Comparison of ENCODE assay signal across 1 cellular context in genomic region chr5:94111209-94112004, GRCh38.
A peak's percentile ranks its signal among the peaks of the same experiment; 100 is the strongest.
TF ChIP-seq lines count a peak whose summit lies in the region.

No MANE protein-coding gene starts in this region.

TF ChIP-seq in HepG2, 621 proteins besides CTCF, POLR2A, EP300 and RAD21 (continued from another document and continues in another):
- TF ChIP-seq ZNF609 (CRISPR knock-in tag; IDR thresholded peaks at IDR 0.05; ENCODE audit: borderline replicate concordance): peak; percentile 69
- TF ChIP-seq HDAC1 (CRISPR knock-in tag; IDR thresholded peaks at IDR 0.05): peak; percentile 84
- TF ChIP-seq ZNF570 (CRISPR knock-in tag; IDR thresholded peaks at IDR 0.05; ENCODE audit: borderline replicate concordance): no peak
- TF ChIP-seq MED1 (CRISPR knock-in tag; IDR thresholded peaks at IDR 0.05): peak; percentile 65
- TF ChIP-seq STAT5B (CRISPR knock-in tag; IDR thresholded peaks at IDR 0.05): no peak
- TF ChIP-seq KMT2B (CRISPR knock-in tag; IDR thresholded peaks at IDR 0.05): peak; percentile 96
- TF ChIP-seq ZNF841 (CRISPR knock-in tag; IDR thresholded peaks at IDR 0.05; ENCODE audit: borderline replicate concordance): no peak
- no peak for TF ChIP-seq PTBP1 (IDR thresholded peaks at IDR 0.05; ENCODE audit: low read depth, low read length, poor library complexity, severe bottlenecking)
- TF ChIP-seq ZNF276 (CRISPR knock-in tag; IDR thresholded peaks at IDR 0.05; ENCODE audit: low read depth): no peak
- peak; percentile 87 for TF ChIP-seq ZNF607 (CRISPR knock-in tag; IDR thresholded peaks at IDR 0.05; ENCODE audit: borderline replicate concordance)
- no peak for TF ChIP-seq PRDM15 (CRISPR knock-in tag; IDR thresholded peaks at IDR 0.05)
- no peak for TF ChIP-seq RCOR2 (CRISPR knock-in tag; IDR thresholded peaks at IDR 0.05)
- TF ChIP-seq ZBTB33 (CRISPR knock-in tag; IDR thresholded peaks at IDR 0.05): no peak; the same call in 1 of the 2 replicates
- no peak; the same call in 1 of the 2 replicates for TF ChIP-seq PAX8 (CRISPR knock-in tag; IDR thresholded peaks at IDR 0.05; ENCODE audit: borderline replicate concordance)
- TF ChIP-seq ZNF12 (CRISPR knock-in tag; IDR thresholded peaks at IDR 0.05): peak; percentile 56; the same call in 1 of the 2 replicates
- peak; percentile 51; the same call in 1 of the 2 replicates for TF ChIP-seq ZNF274 (CRISPR knock-in tag; IDR thresholded peaks at IDR 0.05)
- peak; percentile 9; the same call in 1 of the 2 replicates for TF ChIP-seq ZNF737 (CRISPR knock-in tag; IDR thresholded peaks at IDR 0.05; ENCODE audit: borderline replicate concordance)
- peak; percentile 88 for TF ChIP-seq RBFOX2 (IDR thresholded peaks at IDR 0.05; ENCODE audit: low read depth, low read length)
- TF ChIP-seq SMC3 (IDR thresholded peaks at IDR 0.05; ENCODE audit: low read length): no peak
- TF ChIP-seq TEF (CRISPR knock-in tag; IDR thresholded peaks at IDR 0.05): no peak
- TF ChIP-seq SUZ12 (IDR thresholded peaks at IDR 0.05; ENCODE audit: low read depth, low read length): no peak
- no peak; a peak in 1 of 4 replicates for TF ChIP-seq REST (IDR thresholded peaks at IDR 0.05; ENCODE audit: borderline replicate concordance in 1 of 2, low read depth in 1 of 2, low read length in 2 of 2)
- no peak for TF ChIP-seq ZBTB39 (CRISPR knock-in tag; IDR thresholded peaks at IDR 0.05)
- no peak for TF ChIP-seq ZNF552 (CRISPR knock-in tag; IDR thresholded peaks at IDR 0.05; ENCODE audit: borderline replicate concordance)
- no peak for TF ChIP-seq IRX3 (CRISPR knock-in tag; IDR thresholded peaks at IDR 0.05; ENCODE audit: borderline replicate concordance, low read depth)
- no peak for TF ChIP-seq USF2 (IDR thresholded peaks at IDR 0.05; ENCODE audit: low read depth, low read length)
- no peak for TF ChIP-seq USF2 (CRISPR knock-in tag; IDR thresholded peaks at IDR 0.05; ENCODE audit: borderline replicate concordance)
- no peak for TF ChIP-seq RBAK (CRISPR knock-in tag; IDR thresholded peaks at IDR 0.05)
- TF ChIP-seq ZNF264 (CRISPR knock-in tag; IDR thresholded peaks at IDR 0.05): peak; percentile 77; the same call in 1 of the 2 replicates
- TF ChIP-seq ZNF569 (CRISPR knock-in tag; IDR thresholded peaks at IDR 0.05; ENCODE audit: borderline replicate concordance): peak; percentile 47; the same call in 1 of the 2 replicates
- TF ChIP-seq MBD4 (IDR thresholded peaks at IDR 0.05; ENCODE audit: borderline replicate concordance, low read length): no peak
- TF ChIP-seq HIVEP1 (CRISPR knock-in tag; IDR thresholded peaks at IDR 0.05): peak; percentile 84
- peak; percentile 82 for TF ChIP-seq BCL3 (CRISPR knock-in tag; IDR thresholded peaks at IDR 0.05)
- TF ChIP-seq DDIT3 (CRISPR knock-in tag; IDR thresholded peaks at IDR 0.05): no peak
